Comparison of ENCODE assay signal across 8 cellular contexts in genomic region chr10:128063736-128064614, GRCh38.
A peak's percentile ranks its signal among the peaks of the same experiment; 100 is the strongest.
DNase-seq lines count a peak whose midpoint lies in the region; ATAC-seq and TF ChIP-seq lines count a peak whose summit lies in the region.

No MANE protein-coding gene starts in this region.

- peak overlapping the region; percentile 11; the same call in 1 of the 2 replicates for H3K4me3 ChIP-seq in GM06990 (replicated peaks; ENCODE audit: low read depth, low read length)

- TF ChIP-seq CTCF in GM06990 (IDR thresholded peaks at IDR 0.05; ENCODE audit: insufficient read depth, low read length, poor library complexity, severe bottlenecking) = no peak

- H3K27ac Mint-ChIP-seq in effector memory CD8-positive, alpha-beta T cell = peak overlapping the region; percentile 89 to 96

- H3K4me3 Mint-ChIP-seq in effector memory CD8-positive, alpha-beta T cell = peak overlapping the region; percentile 69 to 75

- peaks cover 83% of the 10 kb centered on the region for H3K36me3 Mint-ChIP-seq in effector memory CD8-positive, alpha-beta T cell (ENCODE audit: insufficient read depth)

- peaks cover 75 to 78% of the 10 kb centered on the region in 2 donors for H3K4me1 Mint-ChIP-seq in effector memory CD8-positive, alpha-beta T cell (ENCODE audit: low read depth in 2 of 2)

- no peaks in the 10 kb centered on the region for H3K9me3 Mint-ChIP-seq in effector memory CD8-positive, alpha-beta T cell

- intact Hi-C loops in sciatic nerve (cut with DNase I) = no loop called here

- POLR2A ChIA-PET in HEK293T (lab: Yijun Ruan, JAX) = no interaction called here

- no peaks in the 10 kb centered on the region for H3K27me3 Mint-ChIP-seq in effector memory CD8-positive, alpha-beta T cell

- peaks cover 12% of the 10 kb centered on the region for H3K36me3 ChIP-seq in GM06990 (ENCODE audit: control insufficient read depth, insufficient read depth, low read length)

- H3K27me3 ChIP-seq in GM06990 (replicated peaks; ENCODE audit: control insufficient read depth, insufficient read depth, low read length) = no peaks in the 10 kb centered on the region

- peak; percentile 10 for ATAC-seq in effector memory CD8-positive, alpha-beta T cell (replicated peaks)
- ATAC-seq in sciatic nerve = peak; percentile 34

- DNase-seq in GM06990 (ENCODE audit: extremely low read depth, insufficient read length) (peak; percentile 52), HEK293T (ENCODE audit: extremely low spot score) (no peak), RPMI7951 (ENCODE audit: low read depth) (peak; percentile 59), sciatic nerve (ENCODE audit: low spot score) (peak; percentile 55), cerebellar nuclear complex (lab: John Stamatoyannopoulos, UW) (no peak), NCI-H1436 treated with DMSO at 0.1 percent for 48 hours (lab: John Stamatoyannopoulos, UW) (no peak), NCI-H2171 (lab: John Stamatoyannopoulos, UW) (no peak)
- no peak for DNase-seq in effector memory CD8-positive, alpha-beta T cell

- CTCF ChIA-PET in HEK293T (lab: Yijun Ruan, JAX) = interaction anchor here (0.9 kb wide), 1 partner anchor 29 kb away, joined by 3 read pairs; no protein-coding TSS in a partner anchor

TF ChIP-seq in HEK293T, 16 proteins besides CTCF, POLR2A, EP300 and RAD21:
- TF ChIP-seq ELF4 (IDR thresholded peaks at IDR 0.05) (no peak), PKNOX1 (IDR thresholded peaks at IDR 0.05) (peak; percentile 58)

Comparison
In these comparisons a context has a peak if more than half of its experiments do, and no peak if none do; other contexts are left out.
1. DNase-seq: peak in GM06990 (single experiment), RPMI7951 (single experiment) and sciatic nerve (single experiment); none in HEK293T (single experiment), effector memory CD8-positive, alpha-beta T cell (0 of 3), cerebellar nuclear complex (0 of 2), NCI-H1436 treated with DMSO at 0.1 percent for 48 hours (single experiment) and NCI-H2171 (single experiment).